Comparison of ENCODE assay signal across 15 cellular contexts in the genomic region with DNA sequence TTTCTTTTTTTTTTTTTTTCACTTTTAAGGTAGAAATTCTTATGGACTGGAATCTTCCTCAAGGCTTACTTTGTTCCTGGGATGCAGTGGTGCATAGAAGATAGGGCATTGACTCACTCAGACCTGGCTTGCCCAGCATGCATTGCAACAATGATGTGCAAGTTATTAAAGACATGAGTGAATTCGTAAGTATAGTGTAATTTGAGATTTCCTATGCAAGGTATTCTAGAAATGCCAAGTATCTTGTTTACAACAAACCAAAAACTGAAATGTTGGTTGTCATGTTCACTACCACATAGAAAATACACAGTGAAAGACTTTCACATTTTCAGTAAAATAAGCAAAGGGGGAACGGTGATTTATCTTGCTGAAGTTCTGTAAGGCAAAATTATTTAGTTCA. TPM values are rescaled to one million over a fixed set of nuclear protein-coding genes. Genes with fewer than 3 reads are reported as not detected.
A peak's percentile ranks its signal among the peaks of the same experiment; 100 is the strongest.
DNase-seq lines count a peak whose midpoint lies in the region; ATAC-seq and TF ChIP-seq lines count a peak whose summit lies in the region.
"Had no signal": no experiment of that assay in that cellular context is flagged by ENCODE, and none has a peak within 500 bp of the region (broad histone marks: within the 10 kb centered on the region; RNA-seq: fewer than 3 reads in every experiment).

No MANE protein-coding gene starts in this region.

- peak overlapping the region; percentile 6; the same call in 1 of the 2 replicates for H2BK120ac ChIP-seq in IMR-90 (ENCODE audit: low read depth, low read length)

- H2AK5ac ChIP-seq in IMR-90 (ENCODE audit: low read depth, low read length): no peak overlapping the region

- TF ChIP-seq POLR2A in IMR-90 (IDR thresholded peaks at IDR 0.05; ENCODE audit: low read depth, low read length): no peak
- TF ChIP-seq POLR2A in stomach (IDR thresholded peaks at IDR 0.05): no peak

- no peak overlapping the region for H2BK15ac ChIP-seq in IMR-90 (ENCODE audit: low read depth, low read length)

- in situ Hi-C loops in IMR-90 (cut with MboI; ENCODE audit: low sequenced_read_pairs): no loop called here

- H3K79me1 ChIP-seq in IMR-90 (ENCODE audit: low read depth in 1 of 2, low read length in 2 of 2): no peaks in the 10 kb centered on the region

- no peak overlapping the region for H3K14ac ChIP-seq in IMR-90 (replicated peaks; ENCODE audit: low read depth, low read length)

- CTCF ChIA-PET in BJ (lab: Yijun Ruan, JAX): no interaction called here
- CTCF ChIA-PET in IMR-90 (lab: Yijun Ruan, JAX): interaction anchor here (0.6 kb wide), 1 partner anchor 74 kb away, joined by 6 read pairs; no protein-coding TSS in a partner anchor

- peak overlapping the region in 1 of 2 experiments; percentile 30; a peak in 1 of 4 replicates for H4K8ac ChIP-seq in IMR-90 (ENCODE audit: low read depth in 2 of 2, low read length in 2 of 2)

- H2AK9ac ChIP-seq in IMR-90 (replicated peaks; ENCODE audit: low read depth, low read length, poor library complexity): no peak overlapping the region

- H3K27ac ChIP-seq in IMR-90 (ENCODE audit: insufficient read depth, low read length) (peak overlapping the region; percentile 11; the same call in 1 of the 2 replicates), stomach (no peak overlapping the region)
- H3K27ac ChIP-seq: gastrocnemius medialis had no signal

- H2BK20ac ChIP-seq in IMR-90 (ENCODE audit: low read depth, low read length): no peak overlapping the region

- no CpG with 5 or more reads among the region's 2 CpGs for WGBS in IMR-90 (ENCODE audit: extremely low coverage in 2 of 2, insufficient read length in 1 of 2), 2 experiments
- 58 to 82% (median 70%) methylated on average over 2 of the region's 2 CpGs for WGBS in stomach, 5 donors

- peak overlapping the region; percentile 98 for H2BK5ac ChIP-seq in IMR-90 (ENCODE audit: low read depth, low read length, poor library complexity, severe bottlenecking)

- no peak overlapping the region for H3K4me3 ChIP-seq in BJ (ENCODE audit: low read depth, low read length)
- no peak overlapping the region for H3K4me3 ChIP-seq in IMR-90 (ENCODE audit: insufficient read depth, low read depth, low read length)
- H3K4me3 ChIP-seq in stomach: no peak overlapping the region
- H3K4me3 ChIP-seq: BLaER1 treated with 17β-estradiol and CSF1 and Interleukin-3, amounts not matched to agents 10 nM and 100 nM; gastrocnemius medialis had no signal

- DNase-seq in BJ (ENCODE audit: low read depth) (peak; percentile 93), IMR-90 (peak; percentile 87), astrocyte of the hippocampus (ENCODE audit: low read depth, low spot score) (peak; percentile 45), left kidney (ENCODE audit: low read depth, low spot score) (peak; percentile 13), CD1c-positive myeloid dendritic cell (ENCODE audit: extremely low spot score) (no peak), stomach (no peak)
- DNase-seq in stimulated activated CD4-positive, alpha-beta T cell treated with anti-CD3 and anti-CD28 coated beads, Interleukin-2, amount 100 ng/mL, for 24 hours: no peak
- DNase-seq: activated CD4-positive, alpha-beta T cell treated with anti-CD3 and anti-CD28 coated beads for 1 hour; activated T-cell treated with anti-CD3 and anti-CD28 coated beads, Interleukin-2, amount 50 U/mL, for 72 hours; amniotic stem cell; gastrocnemius medialis; stimulated activated CD4-positive, alpha-beta T cell treated with anti-CD3 and anti-CD28 coated beads, Interleukin-2, amount 100 ng/mL, for 48 hours; stimulated activated naive B cell treated with anti-CD40 and anti-IgM and Interleukin-4, amounts not matched to agents 10 μg/mL and 1 μg/mL and 100 μg/mL, for 72 hours had no signal

- no peak overlapping the region for H2AFZ ChIP-seq in IMR-90 (replicated peaks; ENCODE audit: low read length, poor library complexity)

- intact Hi-C loops in IMR-90 (cut with micrococcal nuclease) (no loop called here), stomach (cut with DNase I; ENCODE audit: low total_unique reads) (no loop called here)

- H4K5ac ChIP-seq in IMR-90 (ENCODE audit: low read depth, low read length): no peak overlapping the region

- H3K4ac ChIP-seq in IMR-90 (ENCODE audit: low read depth, low read length): no peak overlapping the region

- H3K36me3 ChIP-seq in BJ (ENCODE audit: control insufficient read depth, insufficient read depth, low read length) (no peaks in the 10 kb centered on the region; the same call in 1 of the 2 replicates), IMR-90 (ENCODE audit: control insufficient read depth, insufficient read depth, low read length) (no peaks in the 10 kb centered on the region), stomach (no peaks in the 10 kb centered on the region)
- H3K36me3 ChIP-seq: BLaER1 treated with 17β-estradiol and CSF1 and Interleukin-3, amounts not matched to agents 10 nM and 100 nM; gastrocnemius medialis had no signal

- no peak for TF ChIP-seq EP300 in stomach (IDR thresholded peaks at IDR 0.05)

- TF ChIP-seq CTCF in BJ (IDR thresholded peaks at IDR 0.05; ENCODE audit: insufficient read depth, low read depth, low read length): no peak
- no peak for TF ChIP-seq CTCF in IMR-90 (conservative IDR thresholded peaks at IDR 0.05; ENCODE audit: low read depth, low read length)
- TF ChIP-seq CTCF in stomach (IDR thresholded peaks at IDR 0.05): no peak

- POLR2A ChIA-PET in BJ (lab: Charles Lee) (interaction anchor here (0.5 kb wide), 1 partner anchor 99 kb away, joined by 8 read pairs; no protein-coding TSS in a partner anchor), IMR-90 (lab: Charles Lee; ENCODE audit: unreplicated experiment) (no interaction called here)

- no TSS peak for BruUV-seq in IMR-90 (replicated peaks; lab: Mats Ljungman, UMichigan)

- no peak for TF ChIP-seq RAD21 in IMR-90 (IDR thresholded peaks at IDR 0.05; ENCODE audit: low read length)

- H3K9me1 ChIP-seq in IMR-90 (ENCODE audit: insufficient read depth, low read length): peaks cover 5% of the 10 kb centered on the region; the same call in 1 of the 2 replicates

- H3K4me1 ChIP-seq in IMR-90 (ENCODE audit: control insufficient read depth, insufficient read depth, low read length) (peaks cover 10% of the 10 kb centered on the region), stomach (peaks cover 0 to 7% (median 0%) of the 10 kb centered on the region in 4 donors)
- H3K4me1 ChIP-seq: gastrocnemius medialis had no signal

- no peaks in the 10 kb centered on the region for H4K20me1 ChIP-seq in IMR-90 (ENCODE audit: insufficient read depth, low read length)
- H4K20me1 ChIP-seq: BLaER1 treated with 17β-estradiol and CSF1 and Interleukin-3, amounts not matched to agents 10 nM and 100 nM had no signal

- no peak overlapping the region for H3K4me2 ChIP-seq in IMR-90 (ENCODE audit: low read depth, low read length)

- H4K91ac ChIP-seq in IMR-90 (ENCODE audit: insufficient read depth, low read depth, low read length): no peak overlapping the region

- no peak overlapping the region for H3K23ac ChIP-seq in IMR-90 (ENCODE audit: low read depth, low read length)

- H3K9me3 ChIP-seq in IMR-90 (ENCODE audit: control insufficient read depth, insufficient read depth, low read length) (no peaks in the 10 kb centered on the region), stomach (no peaks in the 10 kb centered on the region)
- H3K9me3 ChIP-seq: gastrocnemius medialis had no signal

- H3K9ac ChIP-seq in IMR-90 (ENCODE audit: low read depth, low read length): no peak overlapping the region
- H3K9ac ChIP-seq: BLaER1 treated with 17β-estradiol and CSF1 and Interleukin-3, amounts not matched to agents 10 nM and 100 nM had no signal

- ATAC-seq in IMR-90 (ENCODE audit: low read depth): peak; percentile 86
- ATAC-seq in HG03095 (IDR thresholded peaks at IDR 0.05; ENCODE audit: unreplicated experiment): no peak
- ATAC-seq: activated T-cell treated with anti-CD3 and anti-CD28 coated beads, Interleukin-2, amount 50 U/mL, for 72 hours; gastrocnemius medialis; stimulated activated naive B cell treated with anti-CD40 and anti-IgM and Interleukin-4, amounts not matched to agents 10 μg/mL and 1 μg/mL and 100 μg/mL, for 72 hours had no signal

- no peak overlapping the region for H3K56ac ChIP-seq in IMR-90 (ENCODE audit: extremely low read depth, insufficient read depth, low read length)

- H3K27me3 ChIP-seq in BJ (ENCODE audit: control insufficient read depth, insufficient read depth, low read length) (no peaks in the 10 kb centered on the region), IMR-90 (ENCODE audit: control insufficient read depth, insufficient read depth, low read length) (no peaks in the 10 kb centered on the region), stomach (no peaks in the 10 kb centered on the region)
- H3K27me3 ChIP-seq: BLaER1 treated with 17β-estradiol and CSF1 and Interleukin-3, amounts not matched to agents 10 nM and 100 nM; gastrocnemius medialis had no signal

- H3K18ac ChIP-seq in IMR-90 (ENCODE audit: low read depth, low read length): no peak overlapping the region

- dilution Hi-C loops in IMR-90 (cut with HindIII; ENCODE audit: low sequenced_read_pairs, unreplicated experiment): no loop called here

TF ChIP-seq in IMR-90, 13 proteins besides CTCF, POLR2A, EP300 and RAD21 (continues in another document):
- TF ChIP-seq MAFK (IDR thresholded peaks at IDR 0.05; ENCODE audit: low read depth, low read length) (no peak), CEBPB (IDR thresholded peaks at IDR 0.05; ENCODE audit: low read depth, low read length) (peak; percentile 56), NFE2L2 (IDR thresholded peaks at IDR 0.05; ENCODE audit: low read depth, low read length) (no peak), MAZ (IDR thresholded peaks at IDR 0.05; ENCODE audit: borderline replicate concordance, low read depth, low read length) (no peak), CHD1 (IDR thresholded peaks at IDR 0.05; ENCODE audit: low read depth, low read length) (no peak), ELK1 (IDR thresholded peaks at IDR 0.05; ENCODE audit: borderline replicate concordance, low read depth, low read length) (no peak)

RNA-seq across cellular contexts. Expression of gene FNDC3B, which starts 56.5 kb away (rescaled TPM):
- polyA plus RNA-seq in BJ (2011; rRNA removed) (28.6 and 40.6 TPM in 2 replicates), IMR-90 (2012; rRNA removed) (22.0 and 23.9 TPM in 2 replicates), stomach (10 to 100 TPM in 2 of 3 donors, 1 to 10 TPM in 1; 6.0 to 21.2 (median 16.5) TPM)
- 145 and 164 TPM in 2 replicates for polyA minus RNA-seq in BJ (2011; rRNA and poly(A)+ RNA removed)
- total RNA-seq in IMR-90 (2012; rRNA removed) (128 and 150 TPM in 2 replicates), stomach (100 to 1,000 TPM in 2 of 5 donors, 10 to 100 TPM in 3; 44.9 to 229 (median 75.3) TPM)
- polyA plus RNA-seq in IMR-90 (2012; cell fraction: cytosol; rRNA removed): 10.0 and 11.3 TPM in 2 replicates
- polyA plus RNA-seq in IMR-90 (2012; cell fraction: nucleus; rRNA removed; ENCODE audit: low replicate concordance): 7.1 and 33.5 TPM in 2 replicates

Comparison
In these comparisons a context has a peak if more than half of its experiments do, and no peak if none do; other contexts are left out.
1. DNase-seq: peak in BJ (single experiment), IMR-90 (single experiment), astrocyte of the hippocampus (single experiment) and left kidney (single experiment); none in stimulated activated CD4-positive, alpha-beta T cell treated with anti-CD3 and anti-CD28 coated beads, Interleukin-2, amount 100 ng/mL, for 24 hours (0 of 2), CD1c-positive myeloid dendritic cell (single experiment) and stomach (single experiment).